ENCODE assay signal across 13 cellular contexts in genomic region chr1:3473381-3473844, GRCh38. TPM values are rescaled to one million over a fixed set of nuclear protein-coding genes. Genes with fewer than 3 reads are reported as not detected.
DNase-seq lines count a peak whose midpoint lies in the region; ATAC-seq and TF ChIP-seq lines count a peak whose summit lies in the region.
"Had no signal": no experiment of that assay in that cellular context is flagged by ENCODE, and none has a peak within 500 bp of the region (broad histone marks: within the 10 kb centered on the region; RNA-seq: fewer than 3 reads in every experiment).

No MANE protein-coding gene starts in this region.

- no peaks in the 10 kb centered on the region for H3K27me3 Mint-ChIP-seq in activated CD8-positive, alpha-beta memory T cell treated with anti-CD3 and anti-CD28 coated beads, Interleukin-2, amount 10 ng/mL, durations not matched to agents 7 days and 5 days
- H3K27me3 Mint-ChIP-seq: activated naive CD4-positive, alpha-beta T cell treated with anti-CD3 and anti-CD28 coated beads, Interleukin-2, amount 10 ng/mL, durations not matched to agents 7 days and 5 days had no signal

- H3K27ac Mint-ChIP-seq in activated CD8-positive, alpha-beta memory T cell treated with anti-CD3 and anti-CD28 coated beads, Interleukin-2, amount 10 ng/mL, durations not matched to agents 7 days and 5 days: no peak overlapping the region
- H3K27ac Mint-ChIP-seq: activated naive CD4-positive, alpha-beta T cell treated with anti-CD3 and anti-CD28 coated beads, Interleukin-2, amount 10 ng/mL, durations not matched to agents 7 days and 5 days had no signal

- DNase-seq in A673 (ENCODE audit: low spot score) (peak; percentile 78), HS-27A (ENCODE audit: low read depth) (peak; percentile 22), brain microvascular endothelial cell (peak; percentile 91), left lobe of liver (ENCODE audit: low spot score) (no peak), LoVo (ENCODE audit: low spot score) (no peak)
- DNase-seq in stimulated activated CD4-positive, alpha-beta T cell treated with anti-CD3 and anti-CD28 coated beads, Interleukin-4, amount 100 ng/mL, for 4 hours: no peak
- DNase-seq in activated CD8-positive, alpha-beta memory T cell treated with anti-CD3 and anti-CD28 coated beads, Interleukin-2, amount 10 ng/mL, durations not matched to agents 7 days and 5 days: no peak
- DNase-seq: activated CD4-positive, alpha-beta T cell treated with anti-CD3 and anti-CD28 coated beads, Interleukin-2, amount 50 U/mL, for 4 hours; activated naive CD4-positive, alpha-beta T cell treated with anti-CD3 and anti-CD28 coated beads, Interleukin-2, amount 10 ng/mL, durations not matched to agents 7 days and 5 days; NCI-H1048; NCI-H69 had no signal

- H3K9me3 Mint-ChIP-seq in activated CD8-positive, alpha-beta memory T cell treated with anti-CD3 and anti-CD28 coated beads, Interleukin-2, amount 10 ng/mL, durations not matched to agents 7 days and 5 days (ENCODE audit: low read depth): no peaks in the 10 kb centered on the region
- H3K9me3 Mint-ChIP-seq: activated naive CD4-positive, alpha-beta T cell treated with anti-CD3 and anti-CD28 coated beads, Interleukin-2, amount 10 ng/mL, durations not matched to agents 7 days and 5 days had no signal

- H3K4me3 ChIP-seq in A673 (ENCODE audit: low read depth, low read length, poor library complexity, severe bottlenecking): no peak overlapping the region
- H3K4me3 ChIP-seq in brain microvascular endothelial cell (ENCODE audit: low read depth, low read length): no peak overlapping the region
- H3K4me3 ChIP-seq: A549 had no signal

- ATAC-seq in left lobe of liver (peak; percentile 39), HG03280 (IDR thresholded peaks at IDR 0.05; ENCODE audit: unreplicated experiment) (no peak)
- no peak for ATAC-seq in activated CD8-positive, alpha-beta memory T cell treated with anti-CD3 and anti-CD28 coated beads, Interleukin-2, amount 10 ng/mL, durations not matched to agents 7 days and 5 days
- ATAC-seq: A549 had no signal

- no peak for TF ChIP-seq CTCF in A673 (conservative IDR thresholded peaks at IDR 0.05; ENCODE audit: low read depth, low read length)
- no peak for TF ChIP-seq CTCF in brain microvascular endothelial cell (IDR thresholded peaks at IDR 0.05; ENCODE audit: low read depth, low read length, missing control alignments)

- H3K9me3 ChIP-seq in A673 (ENCODE audit: low read depth, low read length, poor library complexity, severe bottlenecking): no peaks in the 10 kb centered on the region
- H3K9me3 ChIP-seq: A549 had no signal

- peak overlapping the region; percentile 42 for H3K27ac ChIP-seq in A673 (ENCODE audit: low read depth, low read length, poor library complexity, severe bottlenecking)
- peak overlapping the region; percentile 36 for H3K27ac ChIP-seq in brain microvascular endothelial cell

- H3K4me1 ChIP-seq in A673 (ENCODE audit: insufficient read depth, low read length, poor library complexity, severe bottlenecking): peaks cover 37% of the 10 kb centered on the region

- H3K4me1 Mint-ChIP-seq in activated CD8-positive, alpha-beta memory T cell treated with anti-CD3 and anti-CD28 coated beads, Interleukin-2, amount 10 ng/mL, durations not matched to agents 7 days and 5 days: no peaks in the 10 kb centered on the region
- H3K4me1 Mint-ChIP-seq: activated naive CD4-positive, alpha-beta T cell treated with anti-CD3 and anti-CD28 coated beads, Interleukin-2, amount 10 ng/mL, durations not matched to agents 7 days and 5 days had no signal

- no peak overlapping the region for H3K4me3 Mint-ChIP-seq in activated CD8-positive, alpha-beta memory T cell treated with anti-CD3 and anti-CD28 coated beads, Interleukin-2, amount 10 ng/mL, durations not matched to agents 7 days and 5 days
- H3K4me3 Mint-ChIP-seq: activated naive CD4-positive, alpha-beta T cell treated with anti-CD3 and anti-CD28 coated beads, Interleukin-2, amount 10 ng/mL, durations not matched to agents 7 days and 5 days had no signal

- POLR2A ChIA-PET in A673 (lab: Charles Lee; ENCODE audit: low non-redundant PET): no interaction called here

- no peaks in the 10 kb centered on the region for H3K36me3 Mint-ChIP-seq in activated CD8-positive, alpha-beta memory T cell treated with anti-CD3 and anti-CD28 coated beads, Interleukin-2, amount 10 ng/mL, durations not matched to agents 7 days and 5 days
- H3K36me3 Mint-ChIP-seq: activated naive CD4-positive, alpha-beta T cell treated with anti-CD3 and anti-CD28 coated beads, Interleukin-2, amount 10 ng/mL, durations not matched to agents 7 days and 5 days had no signal

- no peaks in the 10 kb centered on the region for H3K27me3 ChIP-seq in A673 (replicated peaks; ENCODE audit: insufficient read depth, low read depth, low read length, poor library complexity)
- no peaks in the 10 kb centered on the region for H3K27me3 ChIP-seq in brain microvascular endothelial cell (replicated peaks)

- intact Hi-C loops in A673 (cut with micrococcal nuclease; ENCODE audit: unreplicated experiment): no loop called here

- CTCF ChIA-PET in A673 (lab: Charles Lee): interaction anchor here (0.6 to 3.2 kb wide), 2 partner anchors 20 to 119 kb away, joined by 3 to 27 read pairs; no protein-coding TSS in a partner anchor
- CTCF ChIA-PET in activated CD8-positive, alpha-beta memory T cell treated with anti-CD3 and anti-CD28 coated beads, Interleukin-2, amount 10 ng/mL, durations not matched to agents 7 days and 5 days (lab: Charles Lee): interaction anchor here (1.2 kb wide), 1 partner anchor 20 kb away, joined by 3 read pairs; no protein-coding TSS in a partner anchor

- no TSS peak for BruUV-seq in A673 (replicated peaks; lab: Mats Ljungman, UMichigan)

- H3K36me3 ChIP-seq in A673 (ENCODE audit: insufficient read depth, low read length, poor library complexity, severe bottlenecking) (no peaks in the 10 kb centered on the region), brain microvascular endothelial cell (replicated peaks) (no peaks in the 10 kb centered on the region)

- in situ Hi-C loops in brain microvascular endothelial cell (cut with HindIII; ENCODE audit: low pct_ligation_motif_present, low sequenced_read_pairs): no loop called here

RNA-seq across cellular contexts. Expression of gene ARHGEF16, which starts 18.9 kb away (rescaled TPM):
- total RNA-seq in A673 (2021): 8.9 and 11.2 TPM in 2 replicates
- total RNA-seq in left lobe of liver: 8.1 TPM
- total RNA-seq in activated CD8-positive, alpha-beta memory T cell treated with anti-CD3 and anti-CD28 coated beads, Interleukin-2, amount 10 ng/mL, durations not matched to agents 7 days and 5 days: not detected

Comparison
In these comparisons a context has a peak if more than half of its experiments do, and no peak if none do; other contexts are left out.
1. DNase-seq: peak in A673 (single experiment), HS-27A (single experiment) and brain microvascular endothelial cell (single experiment); none in left lobe of liver (single experiment), stimulated activated CD4-positive, alpha-beta T cell treated with anti-CD3 and anti-CD28 coated beads, Interleukin-4, amount 100 ng/mL, for 4 hours (0 of 2), activated CD8-positive, alpha-beta memory T cell treated with anti-CD3 and anti-CD28 coated beads, Interleukin-2, amount 10 ng/mL, durations not matched to agents 7 days and 5 days (single experiment) and LoVo (single experiment).